Comparison of ENCODE assay signal across 24 cellular contexts in genomic region chr13:46612258-46612657, GRCh38.
"Had no signal": no experiment of that assay in that cellular context is flagged by ENCODE, and none has a peak within 500 bp of the region (broad histone marks: within the 10 kb centered on the region; RNA-seq: fewer than 3 reads in every experiment).

No MANE protein-coding gene starts in this region.

- H3K4me3 Mint-ChIP-seq: naive thymus-derived CD4-positive, alpha-beta T cell; nephron; neural progenitor cell; stimulated activated naive B cell treated with anti-CD40 and anti-IgM and Interleukin-4, amounts not matched to agents 10 μg/mL and 1 μg/mL and 100 μg/mL, for 72 hours; stimulated activated naive CD8-positive, alpha-beta T cell treated with anti-CD3 and anti-CD28 coated beads, Interleukin-15, Interleukin-2, amounts not matched to agents 100 ng/mL and 50 ng/mL, for 24 hours had no signal

- H3K9me3 Mint-ChIP-seq: naive thymus-derived CD4-positive, alpha-beta T cell; nephron; neural progenitor cell; stimulated activated naive B cell treated with anti-CD40 and anti-IgM and Interleukin-4, amounts not matched to agents 10 μg/mL and 1 μg/mL and 100 μg/mL, for 72 hours; stimulated activated naive CD8-positive, alpha-beta T cell treated with anti-CD3 and anti-CD28 coated beads, Interleukin-15, Interleukin-2, amounts not matched to agents 100 ng/mL and 50 ng/mL, for 24 hours had no signal

- DNase-seq: cortex of kidney; effector CD4-positive, alpha-beta T cell; gastrocnemius medialis; heart right ventricle; hippocampal formation; left cardiac atrium; left lung; mammary epithelial cell; naive thymus-derived CD4-positive, alpha-beta T cell; right lobe of liver; small intestine; stimulated activated CD4-positive, alpha-beta T cell treated with anti-CD3 and anti-CD28 coated beads, Interleukin-15, amount 100 ng/mL, for 24 hours; stimulated activated CD4-positive, alpha-beta T cell treated with anti-CD3 and anti-CD28 coated beads, Interleukin-2, amount 100 ng/mL, for 48 hours; stimulated activated naive B cell treated with anti-CD40 and anti-IgM and Interleukin-4, amounts not matched to agents 10 μg/mL and 1 μg/mL and 100 μg/mL, for 72 hours; upper lobe of right lung; uterus had no signal

- H3K27me3 Mint-ChIP-seq: naive thymus-derived CD4-positive, alpha-beta T cell; progenitor cell of endocrine pancreas; stimulated activated naive B cell treated with anti-CD40 and anti-IgM and Interleukin-4, amounts not matched to agents 10 μg/mL and 1 μg/mL and 100 μg/mL, for 72 hours; stimulated activated naive CD8-positive, alpha-beta T cell treated with anti-CD3 and anti-CD28 coated beads, Interleukin-15, Interleukin-2, amounts not matched to agents 100 ng/mL and 50 ng/mL, for 24 hours had no signal

- FAIRE-seq: islet of Langerhans had no signal

- H3K27ac Mint-ChIP-seq: naive thymus-derived CD4-positive, alpha-beta T cell; nephron; neural progenitor cell; progenitor cell of endocrine pancreas; stimulated activated naive B cell treated with anti-CD40 and anti-IgM and Interleukin-4, amounts not matched to agents 10 μg/mL and 1 μg/mL and 100 μg/mL, for 72 hours; stimulated activated naive CD8-positive, alpha-beta T cell treated with anti-CD3 and anti-CD28 coated beads, Interleukin-15, Interleukin-2, amounts not matched to agents 100 ng/mL and 50 ng/mL, for 24 hours had no signal

- H3K27me3 ChIP-seq: gastrocnemius medialis, heart right ventricle, left lung, neural progenitor cell, right lobe of liver, tibial nerve, upper lobe of right lung, uterus had no signal

- H3K36me3 Mint-ChIP-seq: neural progenitor cell had no signal

- H3K27ac ChIP-seq: gastrocnemius medialis, heart right ventricle, left lung, neural progenitor cell, parathyroid adenoma, right lobe of liver, thoracic aorta, tibial nerve, upper lobe of right lung had no signal

- ATAC-seq: gastrocnemius medialis; heart right ventricle; left cardiac atrium; left lung; naive thymus-derived CD4-positive, alpha-beta T cell; right lobe of liver; stimulated activated naive B cell treated with anti-CD40 and anti-IgM and Interleukin-4, amounts not matched to agents 10 μg/mL and 1 μg/mL and 100 μg/mL, for 72 hours; upper lobe of right lung had no signal
